11 cellular contexts compared by ENCODE assay signal in the genomic region with DNA sequence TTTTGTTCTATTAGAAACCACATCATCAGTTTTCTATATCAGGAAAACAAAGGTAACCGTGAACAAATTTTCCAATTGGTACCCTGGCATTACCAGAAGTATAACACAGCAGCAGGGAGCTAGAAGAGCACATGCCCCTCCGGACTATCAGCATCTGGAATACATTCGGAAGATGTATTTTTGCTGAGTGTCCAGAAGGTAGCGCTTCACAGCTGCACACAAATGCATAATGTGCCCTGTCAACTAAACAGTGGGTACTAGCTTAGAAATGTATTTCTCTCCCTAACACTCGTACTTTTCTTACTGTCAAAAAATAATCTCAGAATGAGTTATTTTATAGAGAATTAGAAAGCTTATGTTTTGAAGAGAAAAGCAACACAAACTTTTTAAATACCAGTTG.
A peak's percentile ranks its signal among the peaks of the same experiment; 100 is the strongest.
DNase-seq lines count a peak whose midpoint lies in the region; TF ChIP-seq lines count a peak whose summit lies in the region.
"Had no signal": no experiment of that assay in that cellular context is flagged by ENCODE, and none has a peak within 500 bp of the region (broad histone marks: within the 10 kb centered on the region; RNA-seq: fewer than 3 reads in every experiment).

No MANE protein-coding gene starts in this region.

- TF ChIP-seq POLR2A in NB4 (IDR thresholded peaks at IDR 0.05; ENCODE audit: extremely low read depth, insufficient read length) (no peak), transverse colon (IDR thresholded peaks at IDR 0.05) (no peak)

- 45 to 72% methylated on average over 4 to 5 of the region's 5 CpGs for WGBS in transverse colon (ENCODE audit: low coverage in 1 of 2), 2 donors

- H3K4me3 Mint-ChIP-seq in type B pancreatic cell, result no peak overlapping the region
- H3K4me3 Mint-ChIP-seq: T-cell had no signal

- no peaks in the 10 kb centered on the region for H3K9me3 ChIP-seq in transverse colon

- intact Hi-C loops in transverse colon (cut with DNase I; ENCODE audit: low total_unique reads), result no loop called here

- in situ Hi-C loops in brain microvascular endothelial cell (cut with HindIII; ENCODE audit: low pct_ligation_motif_present, low sequenced_read_pairs), result no loop called here
- in situ Hi-C loops in transverse colon (cut with MboI; ENCODE audit: low pct_ligation_motif_present in 1 of 4, low pct_unique_long_range_greater_than_20kb in 1 of 4, low sequenced_read_pairs in 3 of 4), result loop anchor here in 1 of 4 donors (25.0 kb wide), 1 partner anchor 208 kb away; no protein-coding TSS in a partner anchor

- peaks cover 6% of the 10 kb centered on the region for H3K36me3 Mint-ChIP-seq in type B pancreatic cell

- peaks cover 16% of the 10 kb centered on the region for H3K4me1 Mint-ChIP-seq in type B pancreatic cell (ENCODE audit: unreplicated experiment)

- TF ChIP-seq EP300 in transverse colon (IDR thresholded peaks at IDR 0.05; ENCODE audit: low read depth), result no peak

- H3K36me3 ChIP-seq in brain microvascular endothelial cell (replicated peaks), result peaks cover 2% of the 10 kb centered on the region
- no peaks in the 10 kb centered on the region for H3K36me3 ChIP-seq in transverse colon

- TF ChIP-seq CTCF in NB4 (IDR thresholded peaks at IDR 0.05; ENCODE audit: low read depth, low read length) (peak; percentile 18), brain microvascular endothelial cell (IDR thresholded peaks at IDR 0.05; ENCODE audit: low read depth, low read length, missing control alignments) (peak; percentile 59), type B pancreatic cell (conservative IDR thresholded peaks at IDR 0.05) (peak; percentile 55), transverse colon (IDR thresholded peaks at IDR 0.05) (no peak)

- no peaks in the 10 kb centered on the region for H3K4me1 ChIP-seq in transverse colon

- H3K27ac Mint-ChIP-seq in type B pancreatic cell, result no peak overlapping the region
- H3K27ac Mint-ChIP-seq: T-cell had no signal

- no peak overlapping the region for H3K27ac ChIP-seq in brain microvascular endothelial cell
- no peak overlapping the region for H3K27ac ChIP-seq in transverse colon
- H3K27ac ChIP-seq: dorsolateral prefrontal cortex, KMS-11 had no signal

- no peaks in the 10 kb centered on the region for H3K27me3 Mint-ChIP-seq in type B pancreatic cell
- H3K27me3 Mint-ChIP-seq: T-cell had no signal

- DNase-seq in SKM-1 treated with dmso at 0.1 percent for 144 hours (lab: John Stamatoyannopoulos, UW; ENCODE audit: unreplicated experiment) (peak; percentile 6), SKM-1 (lab: John Stamatoyannopoulos, UW; ENCODE audit: unreplicated experiment) (no peak), NB4 (ENCODE audit: low read depth) (peak; percentile 35), brain microvascular endothelial cell (peak; percentile 20), type B pancreatic cell (ENCODE audit: extremely low spot score, unreplicated experiment) (no peak), NOMO-1 treated with DMSO at 0.1 percent for 48 hours (lab: John Stamatoyannopoulos, UW; ENCODE audit: unreplicated experiment) (no peak), NCI-H345 treated with DMSO at 0.1 percent for 48 hours (lab: John Stamatoyannopoulos, UW; ENCODE audit: unreplicated experiment) (no peak), transverse colon (no peak)
- DNase-seq: dorsolateral prefrontal cortex, T-cell had no signal

- no peak overlapping the region for H3K4me3 ChIP-seq in NB4 (ENCODE audit: low read depth, low read length)
- H3K4me3 ChIP-seq in brain microvascular endothelial cell (ENCODE audit: low read depth, low read length), result no peak overlapping the region
- no peak overlapping the region for H3K4me3 ChIP-seq in transverse colon
- H3K4me3 ChIP-seq: dorsolateral prefrontal cortex had no signal

- H3K27me3 ChIP-seq in brain microvascular endothelial cell (replicated peaks) (no peaks in the 10 kb centered on the region), transverse colon (no peaks in the 10 kb centered on the region)
- H3K27me3 ChIP-seq: dorsolateral prefrontal cortex had no signal

- no peaks in the 10 kb centered on the region for H3K9me3 Mint-ChIP-seq in type B pancreatic cell
- H3K9me3 Mint-ChIP-seq: T-cell had no signal

Comparison
In these comparisons a context has a peak if more than half of its experiments do, and no peak if none do; other contexts are left out.
1. DNase-seq: peak in SKM-1 treated with dmso at 0.1 percent for 144 hours (single experiment), NB4 (single experiment) and brain microvascular endothelial cell (single experiment); none in SKM-1 (single experiment), type B pancreatic cell (single experiment), NOMO-1 treated with DMSO at 0.1 percent for 48 hours (single experiment), NCI-H345 treated with DMSO at 0.1 percent for 48 hours (single experiment) and transverse colon (single experiment).
2. CTCF ChIP-seq: peak in NB4 (single experiment), brain microvascular endothelial cell (single experiment) and type B pancreatic cell (single experiment); none in transverse colon (0 of 5).